ENCODE assay signal across 2 cellular contexts in the genomic region with DNA sequence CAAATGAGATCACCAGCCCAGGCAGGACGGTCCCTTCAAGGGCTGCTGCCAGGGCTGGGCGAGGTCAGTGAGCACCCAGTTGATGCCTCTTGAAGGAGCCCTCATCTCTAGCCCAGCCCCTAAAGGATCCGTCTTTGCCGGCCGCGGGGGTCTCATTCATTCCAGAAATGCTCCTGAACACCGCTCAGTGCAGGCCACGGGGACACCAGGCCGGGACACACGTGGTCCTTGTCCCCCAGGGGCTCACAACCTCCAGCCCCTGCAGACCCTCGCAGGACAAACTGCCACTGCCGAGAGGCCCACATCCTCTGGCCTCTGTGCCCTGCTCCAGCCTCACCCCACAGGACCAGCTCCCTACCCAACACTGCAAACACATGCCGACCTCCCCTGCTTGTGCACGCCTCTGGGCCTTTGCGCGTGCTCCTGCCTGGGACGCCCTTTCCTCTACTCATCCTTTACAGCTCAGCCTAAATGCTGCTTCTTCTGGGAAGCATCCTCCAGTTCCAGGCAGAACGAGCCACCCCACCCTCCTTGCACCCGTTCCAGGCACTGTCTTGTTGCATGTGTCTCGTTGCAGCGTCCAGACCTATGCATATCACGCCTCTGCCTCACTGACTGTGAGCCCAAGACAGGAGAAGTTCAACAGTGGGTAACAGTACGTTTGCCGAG.
TF ChIP-seq lines count a peak whose summit lies in the region.

No MANE protein-coding gene starts in this region.

TF ChIP-seq in H1, 55 proteins besides CTCF, POLR2A, EP300 and RAD21:
- TF ChIP-seq SP4 (IDR thresholded peaks at IDR 0.05; ENCODE audit: low read length) (no peak), RFX5 (IDR thresholded peaks at IDR 0.05; ENCODE audit: borderline replicate concordance, low read depth, low read length) (no peak), TBP (IDR thresholded peaks at IDR 0.05; ENCODE audit: low read depth, low read length) (no peak), NANOG (IDR thresholded peaks at IDR 0.05; ENCODE audit: insufficient read depth, low read depth, low read length, poor library complexity, severe bottlenecking) (no peak), BCL11A (IDR thresholded peaks at IDR 0.05; ENCODE audit: low read depth in 2 of 2, low read length in 2 of 2) (no peak), POLR2AphosphoS5 (IDR thresholded peaks at IDR 0.05; ENCODE audit: low read depth, low read length) (no peak), RBBP5 (IDR thresholded peaks at IDR 0.05; ENCODE audit: borderline replicate concordance, low read depth, low read length) (no peak), POU5F1 (IDR thresholded peaks at IDR 0.05; ENCODE audit: low read depth, low read length) (no peak), BRCA1 (IDR thresholded peaks at IDR 0.05; ENCODE audit: low read depth, low read length) (no peak), NRF1 (IDR thresholded peaks at IDR 0.05; ENCODE audit: low read depth, low read length) (no peak), SUZ12 (IDR thresholded peaks at IDR 0.05; ENCODE audit: low read length) (no peak), EGR1 (IDR thresholded peaks at IDR 0.05; ENCODE audit: borderline replicate concordance, low read depth, low read length) (no peak), KDM5A (IDR thresholded peaks at IDR 0.05; ENCODE audit: low read length) (no peak)
- TF ChIP-seq, protein P1, sequence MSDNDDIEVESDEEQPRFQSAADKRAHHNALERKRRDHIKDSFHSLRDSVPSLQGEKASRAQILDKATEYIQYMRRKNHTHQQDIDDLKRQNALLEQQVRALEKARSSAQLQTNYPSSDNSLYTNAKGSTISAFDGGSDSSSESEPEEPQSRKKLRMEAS (IDR thresholded peaks at IDR 0.05) = no peak
- TF ChIP-seq, protein P2, sequence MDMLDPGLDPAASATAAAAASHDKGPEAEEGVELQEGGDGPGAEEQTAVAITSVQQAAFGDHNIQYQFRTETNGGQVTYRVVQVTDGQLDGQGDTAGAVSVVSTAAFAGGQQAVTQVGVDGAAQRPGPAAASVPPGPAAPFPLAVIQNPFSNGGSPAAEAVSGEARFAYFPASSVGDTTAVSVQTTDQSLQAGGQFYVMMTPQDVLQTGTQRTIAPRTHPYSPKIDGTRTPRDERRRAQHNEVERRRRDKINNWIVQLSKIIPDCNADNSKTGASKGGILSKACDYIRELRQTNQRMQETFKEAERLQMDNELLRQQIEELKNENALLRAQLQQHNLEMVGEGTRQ (IDR thresholded peaks at IDR 0.05; ENCODE audit: low read length) = no peak
- TF ChIP-seq, protein P3, sequence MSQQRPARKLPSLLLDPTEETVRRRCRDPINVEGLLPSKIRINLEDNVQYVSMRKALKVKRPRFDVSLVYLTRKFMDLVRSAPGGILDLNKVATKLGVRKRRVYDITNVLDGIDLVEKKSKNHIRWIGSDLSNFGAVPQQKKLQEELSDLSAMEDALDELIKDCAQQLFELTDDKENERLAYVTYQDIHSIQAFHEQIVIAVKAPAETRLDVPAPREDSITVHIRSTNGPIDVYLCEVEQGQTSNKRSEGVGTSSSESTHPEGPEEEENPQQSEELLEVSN (IDR thresholded peaks at IDR 0.05) = no peak
- TF ChIP-seq, protein P4, sequence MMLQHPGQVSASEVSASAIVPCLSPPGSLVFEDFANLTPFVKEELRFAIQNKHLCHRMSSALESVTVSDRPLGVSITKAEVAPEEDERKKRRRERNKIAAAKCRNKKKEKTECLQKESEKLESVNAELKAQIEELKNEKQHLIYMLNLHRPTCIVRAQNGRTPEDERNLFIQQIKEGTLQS (IDR thresholded peaks at IDR 0.05; ENCODE audit: insufficient read depth, low read depth, low read length) = no peak
- TF ChIP-seq, protein P5, sequence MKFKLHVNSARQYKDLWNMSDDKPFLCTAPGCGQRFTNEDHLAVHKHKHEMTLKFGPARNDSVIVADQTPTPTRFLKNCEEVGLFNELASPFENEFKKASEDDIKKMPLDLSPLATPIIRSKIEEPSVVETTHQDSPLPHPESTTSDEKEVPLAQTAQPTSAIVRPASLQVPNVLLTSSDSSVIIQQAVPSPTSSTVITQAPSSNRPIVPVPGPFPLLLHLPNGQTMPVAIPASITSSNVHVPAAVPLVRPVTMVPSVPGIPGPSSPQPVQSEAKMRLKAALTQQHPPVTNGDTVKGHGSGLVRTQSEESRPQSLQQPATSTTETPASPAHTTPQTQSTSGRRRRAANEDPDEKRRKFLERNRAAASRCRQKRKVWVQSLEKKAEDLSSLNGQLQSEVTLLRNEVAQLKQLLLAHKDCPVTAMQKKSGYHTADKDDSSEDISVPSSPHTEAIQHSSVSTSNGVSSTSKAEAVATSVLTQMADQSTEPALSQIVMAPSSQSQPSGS (IDR thresholded peaks at IDR 0.05; ENCODE audit: low read length) = no peak

TF ChIP-seq in neural cell, 6 proteins besides CTCF, POLR2A, EP300 and RAD21:
- TF ChIP-seq, protein P6, sequence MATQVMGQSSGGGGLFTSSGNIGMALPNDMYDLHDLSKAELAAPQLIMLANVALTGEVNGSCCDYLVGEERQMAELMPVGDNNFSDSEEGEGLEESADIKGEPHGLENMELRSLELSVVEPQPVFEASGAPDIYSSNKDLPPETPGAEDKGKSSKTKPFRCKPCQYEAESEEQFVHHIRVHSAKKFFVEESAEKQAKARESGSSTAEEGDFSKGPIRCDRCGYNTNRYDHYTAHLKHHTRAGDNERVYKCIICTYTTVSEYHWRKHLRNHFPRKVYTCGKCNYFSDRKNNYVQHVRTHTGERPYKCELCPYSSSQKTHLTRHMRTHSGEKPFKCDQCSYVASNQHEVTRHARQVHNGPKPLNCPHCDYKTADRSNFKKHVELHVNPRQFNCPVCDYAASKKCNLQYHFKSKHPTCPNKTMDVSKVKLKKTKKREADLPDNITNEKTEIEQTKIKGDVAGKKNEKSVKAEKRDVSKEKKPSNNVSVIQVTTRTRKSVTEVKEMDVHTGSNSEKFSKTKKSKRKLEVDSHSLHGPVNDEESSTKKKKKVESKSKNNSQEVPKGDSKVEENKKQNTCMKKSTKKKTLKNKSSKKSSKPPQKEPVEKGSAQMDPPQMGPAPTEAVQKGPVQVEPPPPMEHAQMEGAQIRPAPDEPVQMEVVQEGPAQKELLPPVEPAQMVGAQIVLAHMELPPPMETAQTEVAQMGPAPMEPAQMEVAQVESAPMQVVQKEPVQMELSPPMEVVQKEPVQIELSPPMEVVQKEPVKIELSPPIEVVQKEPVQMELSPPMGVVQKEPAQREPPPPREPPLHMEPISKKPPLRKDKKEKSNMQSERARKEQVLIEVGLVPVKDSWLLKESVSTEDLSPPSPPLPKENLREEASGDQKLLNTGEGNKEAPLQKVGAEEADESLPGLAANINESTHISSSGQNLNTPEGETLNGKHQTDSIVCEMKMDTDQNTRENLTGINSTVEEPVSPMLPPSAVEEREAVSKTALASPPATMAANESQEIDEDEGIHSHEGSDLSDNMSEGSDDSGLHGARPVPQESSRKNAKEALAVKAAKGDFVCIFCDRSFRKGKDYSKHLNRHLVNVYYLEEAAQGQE (IDR thresholded peaks at IDR 0.05; ENCODE audit: borderline replicate concordance) = no peak
- TF ChIP-seq TAF1 (IDR thresholded peaks at IDR 0.05; ENCODE audit: low read depth) = no peak
- TF ChIP-seq MXI1 (conservative IDR thresholded peaks at IDR 0.05; ENCODE audit: poor library complexity, severe bottlenecking) = no peak
- peak; percentile 3 for TF ChIP-seq SMC3 (conservative IDR thresholded peaks at IDR 0.05; ENCODE audit: poor library complexity)
- no peak for TF ChIP-seq EZH2 (IDR thresholded peaks at IDR 0.05; ENCODE audit: borderline replicate concordance, insufficient read depth, low read length, poor library complexity, severe bottlenecking)
